ENCODE assay signal across 23 cellular contexts in the genomic region with DNA sequence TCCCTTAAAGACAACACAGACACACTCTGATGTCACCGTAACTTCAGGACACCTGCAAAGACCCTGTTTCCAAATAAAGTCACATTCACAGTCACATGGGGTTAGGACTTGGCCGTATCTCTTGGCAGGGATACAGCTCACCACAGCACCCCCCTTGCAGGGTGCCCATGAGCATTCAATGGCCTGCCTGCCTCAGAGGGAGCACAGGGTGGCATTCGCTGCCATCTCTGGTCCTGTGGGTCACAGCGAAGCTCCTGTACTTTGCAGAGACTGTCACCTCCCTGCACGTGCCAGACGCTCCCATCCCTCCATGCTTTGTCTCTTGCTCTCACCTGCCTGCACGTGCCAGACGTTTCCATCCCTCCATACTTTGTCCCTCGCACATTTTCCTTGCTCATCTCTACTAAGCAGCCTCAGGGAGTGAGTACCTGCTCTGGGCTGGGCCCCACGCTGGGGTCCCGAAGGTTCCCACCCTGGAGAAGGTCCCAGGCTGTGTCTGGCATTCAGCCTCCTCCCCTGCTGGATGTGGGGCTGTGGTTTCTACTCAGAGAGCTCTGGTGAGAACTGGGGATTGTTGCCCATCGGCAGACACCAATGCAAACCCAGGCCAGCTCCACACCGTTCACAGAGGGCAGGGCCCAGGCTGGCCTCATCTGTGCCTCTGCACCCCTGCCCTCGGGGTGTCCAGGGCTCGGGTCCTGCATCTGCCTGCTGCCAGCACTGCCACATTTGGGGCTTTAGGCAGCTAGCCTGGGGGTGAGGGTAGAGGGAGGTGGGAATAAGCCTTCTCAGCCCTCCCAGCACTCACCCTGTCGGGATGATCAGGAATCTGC. TPM values are rescaled to one million over a fixed set of nuclear protein-coding genes. Genes with fewer than 3 reads are reported as not detected.
A peak's percentile ranks its signal among the peaks of the same experiment; 100 is the strongest.
DNase-seq lines count a peak whose midpoint lies in the region; ATAC-seq and TF ChIP-seq lines count a peak whose summit lies in the region.
"Had no signal": no experiment of that assay in that cellular context is flagged by ENCODE, and none has a peak within 500 bp of the region (broad histone marks: within the 10 kb centered on the region; RNA-seq: fewer than 3 reads in every experiment).

No MANE protein-coding gene starts in this region.

- TF ChIP-seq EP300 in sigmoid colon (IDR thresholded peaks at IDR 0.05): no peak

- no peaks in the 10 kb centered on the region for H3K27me3 Mint-ChIP-seq in CD8-positive, alpha-beta memory T cell
- H3K27me3 Mint-ChIP-seq: CD4-positive, CD25-positive, alpha-beta regulatory T cell had no signal

- no peaks in the 10 kb centered on the region for H3K9me3 Mint-ChIP-seq in CD8-positive, alpha-beta memory T cell
- H3K9me3 Mint-ChIP-seq: CD4-positive, CD25-positive, alpha-beta regulatory T cell; H9 had no signal

- no peak for TF ChIP-seq POLR2A in sigmoid colon (IDR thresholded peaks at IDR 0.05)
- TF ChIP-seq POLR2A in adrenal gland (IDR thresholded peaks at IDR 0.05): no peak

- in situ Hi-C loops in astrocyte of the cerebellum (cut with HindIII; ENCODE audit: low sequenced_read_pairs): no loop called here

- 61 to 77% methylated on average over 16 of the region's 16 CpGs for WGBS in sigmoid colon, 2 donors
- 70 to 77% (median 77%) methylated on average over 14 to 16 of the region's 16 CpGs for WGBS in adrenal gland, 4 donors

- H3K36me3 Mint-ChIP-seq in CD8-positive, alpha-beta memory T cell: no peaks in the 10 kb centered on the region
- H3K36me3 Mint-ChIP-seq: CD4-positive, CD25-positive, alpha-beta regulatory T cell had no signal

- POLR2A ChIA-PET in CD8-positive, alpha-beta memory T cell (lab: Charles Lee): no interaction called here

- H3K4me1 Mint-ChIP-seq in CD8-positive, alpha-beta memory T cell: no peaks in the 10 kb centered on the region
- H3K4me1 Mint-ChIP-seq: H9 had no signal

- intact Hi-C loops in Right ventricle myocardium superior (cut with DNase I) (no loop called here), mucosa of descending colon (cut with DNase I, micrococcal nuclease) (no loop called here), sigmoid colon (cut with DNase I) (no loop called here), adrenal gland (cut with DNase I) (no loop called here)

- H3K36me3 ChIP-seq in mucosa of descending colon (ENCODE audit: low read depth): no peaks in the 10 kb centered on the region
- H3K36me3 ChIP-seq in sigmoid colon: no peaks in the 10 kb centered on the region
- no peaks in the 10 kb centered on the region for H3K36me3 ChIP-seq in adrenal gland (replicated peaks in 1 of 2)
- no peaks in the 10 kb centered on the region for H3K36me3 ChIP-seq in CD8-positive, alpha-beta memory T cell (ENCODE audit: insufficient read depth, low read length)

- H3K4me3 Mint-ChIP-seq in CD8-positive, alpha-beta memory T cell: peak overlapping the region in 1 of 7 donors; percentile 2
- H3K4me3 Mint-ChIP-seq: CD4-positive, CD25-positive, alpha-beta regulatory T cell; H9 had no signal

- peak; percentile 42 for ATAC-seq in Right ventricle myocardium superior (ENCODE audit: poor library complexity)
- ATAC-seq in mucosa of descending colon: no peak
- no peak for ATAC-seq in stimulated activated naive CD8-positive, alpha-beta T cell treated with anti-CD3 and anti-CD28 coated beads, Interleukin-15, Interleukin-2, amounts not matched to agents 100 U/mL and 50 U/mL, for 24 hours

- H3K9me3 ChIP-seq in mucosa of descending colon (no peaks in the 10 kb centered on the region), sigmoid colon (no peaks in the 10 kb centered on the region), adrenal gland (replicated peaks in 1 of 3) (no peaks in the 10 kb centered on the region)
- H3K9me3 ChIP-seq in CD8-positive, alpha-beta memory T cell (ENCODE audit: low read length): no peaks in the 10 kb centered on the region

- no peak overlapping the region for H3K27ac Mint-ChIP-seq in CD8-positive, alpha-beta memory T cell

- TF ChIP-seq CTCF in astrocyte of the cerebellum (IDR thresholded peaks at IDR 0.05; ENCODE audit: low read depth, low read length, missing control alignments) (no peak), mucosa of descending colon (IDR thresholded peaks at IDR 0.05) (no peak), sigmoid colon (IDR thresholded peaks at IDR 0.05) (no peak), adrenal gland (IDR thresholded peaks at IDR 0.05) (no peak)

- no peak overlapping the region for H3K4me3 ChIP-seq in astrocyte of the cerebellum (ENCODE audit: low read depth, low read length)
- no peak overlapping the region for H3K4me3 ChIP-seq in mucosa of descending colon
- H3K4me3 ChIP-seq in sigmoid colon: no peak overlapping the region
- H3K4me3 ChIP-seq in adrenal gland: no peak overlapping the region
- no peak overlapping the region for H3K4me3 ChIP-seq in CD8-positive, alpha-beta memory T cell (ENCODE audit: low read length)

- peak overlapping the region in 2 of 4 donors; percentile 4 to 39 for H3K27ac ChIP-seq in sigmoid colon
- no peak overlapping the region for H3K27ac ChIP-seq in adrenal gland
- no peak overlapping the region for H3K27ac ChIP-seq in CD8-positive, alpha-beta memory T cell (ENCODE audit: low read depth, low read length)

- DNase-seq in astrocyte of the cerebellum (ENCODE audit: low read depth) (peak; percentile 49), Right ventricle myocardium superior (peak; percentile 52), mucosa of descending colon (peak in 2 of 3 donors; percentile 1 to 25), sigmoid colon (peak; percentile 57), adrenal gland (no peak)
- DNase-seq in stimulated activated naive CD8-positive, alpha-beta T cell treated with anti-CD3 and anti-CD28 coated beads, Interleukin-15, Interleukin-2, amounts not matched to agents 100 U/mL and 50 U/mL, for 24 hours: no peak
- no peak for DNase-seq in CD8-positive, alpha-beta memory T cell
- DNase-seq: ACHN; AML-193; Calu3; CD4-positive, CD25-positive, alpha-beta regulatory T cell; DMS53; H9; IMR-90; Kasumi-1; NCI-H1105 treated with DMSO at 0.1 percent for 48 hours; NCI-H1694 treated with DMSO at 0.1 percent for 48 hours; NCI-H345; NCI-H526 treated with DMSO at 0.1 percent for 48 hours; NK-92 treated with Interleukin-12 subunit alpha and Interleukin-12 subunit beta, amount 100 ng/mL, for 24 hours had no signal

- CTCF ChIA-PET in CD8-positive, alpha-beta memory T cell (lab: Charles Lee): no interaction called here

- no peaks in the 10 kb centered on the region for H3K27me3 ChIP-seq in sigmoid colon
- H3K27me3 ChIP-seq in adrenal gland: no peaks in the 10 kb centered on the region
- H3K27me3 ChIP-seq in CD8-positive, alpha-beta memory T cell (ENCODE audit: insufficient read depth, low read length, poor library complexity, severe bottlenecking): no peaks in the 10 kb centered on the region

- H3K4me1 ChIP-seq in mucosa of descending colon (ENCODE audit: low read depth) (no peaks in the 10 kb centered on the region), sigmoid colon (peaks cover 0 to 33% (median 28%) of the 10 kb centered on the region in 4 donors), adrenal gland (replicated peaks in 1 of 2) (no peaks in the 10 kb centered on the region)
- no peaks in the 10 kb centered on the region for H3K4me1 ChIP-seq in CD8-positive, alpha-beta memory T cell (ENCODE audit: insufficient read depth, low read length)

RNA-seq across cellular contexts. Expression of a gene that starts 15.8 kb away (rescaled TPM):
- 123 TPM for total RNA-seq in Right ventricle myocardium superior
- 10 to 100 TPM in 1 of 3 donors, 1 to 10 TPM in 2; 2.5 to 18.5 (median 4.2) TPM for total RNA-seq in mucosa of descending colon
- total RNA-seq in sigmoid colon: 10 to 100 TPM; 14.5 to 49.6 (median 32.1) TPM
- polyA plus RNA-seq in sigmoid colon: 1 to 10 TPM; 1.2 to 5.0 (median 3.6) TPM
- 10 to 100 TPM in 1 of 8 donors, 1 to 10 TPM in 7; 2.3 to 10.6 (median 4.0) TPM for total RNA-seq in adrenal gland
- 10 to 100 TPM in 1 of 3 donors, 1 to 10 TPM in 2; 1.6 to 14.0 (median 4.0) TPM for polyA plus RNA-seq in adrenal gland
- total RNA-seq in CD8-positive, alpha-beta memory T cell: not detected
- polyA plus RNA-seq in CD8-positive, alpha-beta memory T cell: not detected
- total RNA-seq: Calu3; CD4-positive, CD25-positive, alpha-beta regulatory T cell; HT-29; OCI-LY7; SK-MEL-5 had no signal
- polyA plus RNA-seq: CD4-positive, CD25-positive, alpha-beta regulatory T cell had no signal

Comparison
In these comparisons a context has a peak if more than half of its experiments do, and no peak if none do; other contexts are left out.
1. DNase-seq: peak in astrocyte of the cerebellum (single experiment), Right ventricle myocardium superior (single experiment), mucosa of descending colon (2 of 3) and sigmoid colon (single experiment); none in adrenal gland (0 of 7), stimulated activated naive CD8-positive, alpha-beta T cell treated with anti-CD3 and anti-CD28 coated beads, Interleukin-15, Interleukin-2, amounts not matched to agents 100 U/mL and 50 U/mL, for 24 hours (single experiment) and CD8-positive, alpha-beta memory T cell (0 of 5).